8 cellular contexts compared by ENCODE assay signal in genomic region chr19:21835810-21836444, GRCh38. TPM values are rescaled to one million over a fixed set of nuclear protein-coding genes. Genes with fewer than 3 reads are reported as not detected.
A peak's percentile ranks its signal among the peaks of the same experiment; 100 is the strongest.
DNase-seq lines count a peak whose midpoint lies in the region; ATAC-seq, FAIRE-seq and TF ChIP-seq lines count a peak whose summit lies in the region.

TSS of gene ZNF43 (minus strand) at chr19:21836182. CDS start at chr19:21836038, 144 bp downstream.

- no peaks in the 10 kb centered on the region for H4K20me1 ChIP-seq in HepG2 (ENCODE audit: insufficient read depth, low read length)

- peak within 1 kb of the TSS; percentile 96 for H3K27ac Mint-ChIP-seq in activated CD4-positive, alpha-beta memory T cell treated with anti-CD3 and anti-CD28 coated beads, Interleukin-2, amount 10 ng/mL, durations not matched to agents 7 days and 5 days

- H3K9me3 Mint-ChIP-seq in activated CD4-positive, alpha-beta memory T cell treated with anti-CD3 and anti-CD28 coated beads, Interleukin-2, amount 10 ng/mL, durations not matched to agents 7 days and 5 days, result peaks cover 34% of the 10 kb centered on the region

- POLR2A ChIA-PET in activated CD4-positive, alpha-beta memory T cell treated with anti-CD3 and anti-CD28 coated beads, Interleukin-2, amount 10 ng/mL, durations not matched to agents 7 days and 5 days (lab: Charles Lee), result interaction anchor here (0.8 to 4.2 kb wide), 27 partner anchors 11 to 1797 kb away, joined by 3 to 106 read pairs (median 5); partner anchors contain the start of genes ZNF100, ZNF257, ZNF429 and ZNF430
- POLR2A ChIA-PET in HepG2 (lab: Yijun Ruan, JAX), result interaction anchor here (0.8 to 2.0 kb wide), 5 partner anchors 9 to 439 kb away, joined by 3 to 26 read pairs (median 7); partner anchors contain the start of genes ZNF100, ZNF429 and ZNF493

- H3K9me3 ChIP-seq in HepG2 (ENCODE audit: low read length), result peaks cover 48% of the 10 kb centered on the region

- no peaks in the 10 kb centered on the region for H3K79me2 ChIP-seq in HepG2 (ENCODE audit: insufficient read depth, low read length)

- TSS peak; percentile 84 for BruUV-seq in HepG2 (replicated peaks; lab: Mats Ljungman, UMichigan)

- H3K4me1 ChIP-seq in HepG2 (ENCODE audit: insufficient read depth, low read length), result no peaks in the 10 kb centered on the region

- H3K27me3 Mint-ChIP-seq in activated CD4-positive, alpha-beta memory T cell treated with anti-CD3 and anti-CD28 coated beads, Interleukin-2, amount 10 ng/mL, durations not matched to agents 7 days and 5 days, result no peaks in the 10 kb centered on the region

- CTCF ChIA-PET in activated CD4-positive, alpha-beta memory T cell treated with anti-CD3 and anti-CD28 coated beads, Interleukin-2, amount 10 ng/mL, durations not matched to agents 7 days and 5 days (lab: Charles Lee), result interaction anchor here (1.0 to 2.4 kb wide), 4 partner anchors 16 to 331 kb away, joined by 3 to 10 read pairs (median 4); partner anchors contain the start of genes ZNF100 and ZNF429
- CTCF ChIA-PET in HepG2 (lab: Yijun Ruan, JAX; ENCODE audit: low intra/inter-chr PET ratio, low total read pairs), result no interaction called here

- TF ChIP-seq RAD21 in HepG2 (CRISPR knock-in tag; IDR thresholded peaks at IDR 0.05), result no peak

- intact Hi-C loops in HepG2 (cut with micrococcal nuclease; ENCODE audit: unreplicated experiment), result no loop called here

- peaks cover 77% of the 10 kb centered on the region for H3K36me3 Mint-ChIP-seq in activated CD4-positive, alpha-beta memory T cell treated with anti-CD3 and anti-CD28 coated beads, Interleukin-2, amount 10 ng/mL, durations not matched to agents 7 days and 5 days (ENCODE audit: low read depth)

- peak within 1 kb of the TSS; percentile 94 for H3K4me3 Mint-ChIP-seq in activated CD4-positive, alpha-beta memory T cell treated with anti-CD3 and anti-CD28 coated beads, Interleukin-2, amount 10 ng/mL, durations not matched to agents 7 days and 5 days

- ATAC-seq in GM18508 (IDR thresholded peaks at IDR 0.05; ENCODE audit: insufficient read depth, unreplicated experiment), result peak; percentile 84
- ATAC-seq in HG03025 (IDR thresholded peaks at IDR 0.05; ENCODE audit: low FRiP score, unreplicated experiment), result peak; percentile 80
- peak; percentile 99 for ATAC-seq in HepG2

- TF ChIP-seq CTCF in HepG2 (CRISPR knock-in tag; IDR thresholded peaks at IDR 0.05), result no peak

- peak within 1 kb of the TSS; percentile 69 for H3K9ac ChIP-seq in HepG2 (ENCODE audit: insufficient read depth, low read depth, low read length)

- no peaks in the 10 kb centered on the region; a peak in 1 of 5 replicates for H3K27me3 ChIP-seq in HepG2 (ENCODE audit: control insufficient read depth in 1 of 2, insufficient read depth in 2 of 2, low read length in 2 of 2)

- TF ChIP-seq POLR2A in HepG2 (IDR thresholded peaks at IDR 0.05; ENCODE audit: insufficient read depth in 1 of 2, low read depth in 2 of 2, low read length in 2 of 2), result peak; percentile 71 to 87

- peak; percentile 75 for DNase-seq in NCI-H345 treated with DMSO at 0.1 percent for 48 hours (lab: John Stamatoyannopoulos, UW; ENCODE audit: unreplicated experiment)
- DNase-seq in activated CD4-positive, alpha-beta memory T cell treated with anti-CD3 and anti-CD28 coated beads, Interleukin-2, amount 10 ng/mL, durations not matched to agents 7 days and 5 days, result peak; percentile 93
- peak; percentile 89 to 94 for DNase-seq in dermis microvascular lymphatic vessel endothelial cell (ENCODE audit: low read depth in 2 of 2)
- peak; percentile 87 for DNase-seq in HepG2 (ENCODE audit: low spot score)
- peak; percentile 83 to 87 for DNase-seq in stimulated activated CD4-positive, alpha-beta T cell treated with anti-CD3 and anti-CD28 coated beads, Interleukin-2, amount 100 ng/mL, for 48 hours
- DNase-seq in KBM-7, result no peak

- no peaks in the 10 kb centered on the region; a peak in 1 of 5 replicates for H3K36me3 ChIP-seq in HepG2 (replicated peaks in 1 of 2; ENCODE audit: control insufficient read depth in 1 of 2, insufficient read depth in 2 of 2, low read length in 2 of 2)

- TF ChIP-seq EP300 in HepG2 (IDR thresholded peaks at IDR 0.05; ENCODE audit: low read depth in 2 of 2, low read length in 2 of 2), result no peak
- TF ChIP-seq EP300 in HepG2 (CRISPR knock-in tag; IDR thresholded peaks at IDR 0.05; ENCODE audit: borderline replicate concordance), result no peak

- peak within 1 kb of the TSS; percentile 62 for H3K4me2 ChIP-seq in HepG2 (ENCODE audit: low read depth, low read length)

- 33% methylated on average over 4 of the region's 29 CpGs for WGBS in HepG2 (ENCODE audit: low lambda C conversion rate)

- H3K4me3 ChIP-seq in HepG2 (replicated peaks in 1 of 3; ENCODE audit: insufficient read depth in 1 of 3, low read depth in 2 of 3, low read length in 3 of 3), result peak within 1 kb of the TSS; percentile 75 to 80 (median 77)

- peak; percentile 68 for FAIRE-seq in HepG2 (lab: Jason Lieb, UNC)

- in situ Hi-C loops in HepG2 (cut with HindIII; ENCODE audit: extremely low pct_ligation_motif_present, low pct_unique_long_range_greater_than_20kb) (no loop called here), KBM-7 (cut with MboI; ENCODE audit: low pct_unique_long_range_greater_than_20kb, low sequenced_read_pairs) (no loop called here)

- peaks cover 17% of the 10 kb centered on the region for H3K4me1 Mint-ChIP-seq in activated CD4-positive, alpha-beta memory T cell treated with anti-CD3 and anti-CD28 coated beads, Interleukin-2, amount 10 ng/mL, durations not matched to agents 7 days and 5 days

- H3K27ac ChIP-seq in HepG2 (ENCODE audit: extremely low read length, insufficient read depth, low read length), result peak within 1 kb of the TSS; percentile 92

- no peak within 1 kb of the TSS for H2AFZ ChIP-seq in HepG2 (ENCODE audit: low read length)

TF ChIP-seq in HepG2, 621 proteins besides CTCF, POLR2A, EP300 and RAD21 (continues in another document):
- TF ChIP-seq SIN3B (IDR thresholded peaks at IDR 0.05; ENCODE audit: low read length) (peak; percentile 22; the same call in 1 of the 2 replicates), ZNF234 (CRISPR knock-in tag; conservative IDR thresholded peaks at IDR 0.05) (no peak), KLF15 (CRISPR knock-in tag; IDR thresholded peaks at IDR 0.05; ENCODE audit: borderline replicate concordance) (no peak), FUBP1 (CRISPR knock-in tag; IDR thresholded peaks at IDR 0.05; ENCODE audit: borderline replicate concordance) (no peak), FOXA3 (CRISPR knock-in tag; IDR thresholded peaks at IDR 0.05) (no peak), GTF2F1 (IDR thresholded peaks at IDR 0.05; ENCODE audit: low read length) (no peak), PRMT3 (CRISPR knock-in tag; IDR thresholded peaks at IDR 0.05; ENCODE audit: borderline replicate concordance, low read depth) (no peak), REXO4 (CRISPR knock-in tag; IDR thresholded peaks at IDR 0.05; ENCODE audit: borderline replicate concordance) (no peak)

RNA-seq across cellular contexts. Expression of gene ZNF43, which starts in this region (rescaled TPM):
- 10 to 100 TPM; 21.3 to 22.9 TPM for total RNA-seq in activated CD4-positive, alpha-beta memory T cell treated with anti-CD3 and anti-CD28 coated beads, Interleukin-2, amount 10 ng/mL, durations not matched to agents 7 days and 5 days
- total RNA-seq in dermis microvascular lymphatic vessel endothelial cell, result 5.8 and 9.6 TPM in 2 replicates
- total RNA-seq in HepG2 (2016; rRNA removed; fragmentation: Illumina TruSeq; extraction: Trizol), result 8.5 and 10.4 TPM in 2 replicates
- 1.3 and 1.6 TPM in 2 replicates for total RNA-seq in HepG2 (2016; cell fraction: cytosol; rRNA removed; fragmentation: Illumina TruSeq; extraction: Trizol; ENCODE audit: low read depth)
- total RNA-seq in HepG2 (2016; cell fraction: insoluble cytoplasmic fraction; rRNA removed; fragmentation: Illumina TruSeq; extraction: Trizol), result 8.7 and 8.8 TPM in 2 replicates
- 3.5 and 3.6 TPM in 2 replicates for total RNA-seq in HepG2 (2016; cell fraction: membrane; rRNA removed; fragmentation: Illumina TruSeq; extraction: Trizol)
- total RNA-seq in HepG2 (2016; cell fraction: nucleus; rRNA removed; fragmentation: Illumina TruSeq; extraction: Trizol), result 15.6 and 20.8 TPM in 2 replicates
- 2.1 and 2.9 TPM in 2 replicates for polyA plus RNA-seq in HepG2 (2011; rRNA removed)
- polyA plus RNA-seq in HepG2 (2011; cell fraction: cytosol; rRNA removed), result 0.78 and 0.90 TPM in 2 replicates
- 3.2 and 3.6 TPM in 2 replicates for polyA plus RNA-seq in HepG2 (2011; cell fraction: nucleus; rRNA removed)
- 1.4 and 1.9 TPM in 2 replicates for polyA plus RNA-seq in HepG2 (2012)
- 0.28 and 0.31 TPM in 2 replicates for polyA plus RNA-seq in HepG2 (2016; cell fraction: cytosol; fragmentation: Illumina TruSeq; extraction: Trizol; ENCODE audit: low read depth)
- 5.8 and 6.1 TPM in 2 replicates for polyA plus RNA-seq in HepG2 (2016; cell fraction: insoluble cytoplasmic fraction; fragmentation: Illumina TruSeq; extraction: Trizol; ENCODE audit: low read depth)
- 1.2 and 1.4 TPM in 2 replicates for polyA plus RNA-seq in HepG2 (2016; cell fraction: membrane; fragmentation: Illumina TruSeq; extraction: Trizol; ENCODE audit: low read depth)
- polyA plus RNA-seq in HepG2 (2016; cell fraction: nucleus; fragmentation: Illumina TruSeq; extraction: Trizol; ENCODE audit: insufficient read depth, low read depth), result 15.7 and 16.4 TPM in 2 replicates
- 0.05 and 10.1 TPM in 2 replicates for polyA minus RNA-seq in HepG2 (2011; rRNA and poly(A)+ RNA removed; ENCODE audit: low replicate concordance)
- polyA minus RNA-seq in HepG2 (2011; cell fraction: cytosol; rRNA and poly(A)+ RNA removed), result 3.2 and 3.6 TPM in 2 replicates
- polyA minus RNA-seq in HepG2 (2011; cell fraction: nucleus; rRNA and poly(A)+ RNA removed), result 13.3 and 13.4 TPM in 2 replicates
